ENCODE assay signal across 12 cellular contexts in genomic region chr19:46480409-46480808, GRCh38. TPM values are rescaled to one million over a fixed set of nuclear protein-coding genes. Genes with fewer than 3 reads are reported as not detected.
DNase-seq lines count a peak whose midpoint lies in the region; ATAC-seq and TF ChIP-seq lines count a peak whose summit lies in the region.
"Had no signal": no experiment of that assay in that cellular context is flagged by ENCODE, and none has a peak within 500 bp of the region (broad histone marks: within the 10 kb centered on the region; RNA-seq: fewer than 3 reads in every experiment).

No MANE protein-coding gene starts in this region.

- DNase-seq in AG08396 (ENCODE audit: low spot score) = peak; percentile 56
- peak; percentile 33 for DNase-seq in NCI-H524 treated with DMSO at 0.1 percent for 48 hours (lab: John Stamatoyannopoulos, UW)
- peak; percentile 74 for DNase-seq in fibroblast of mammary gland (ENCODE audit: low read depth)
- DNase-seq in neural crest cell (ENCODE audit: low read depth, low spot score) = no peak
- no peak for DNase-seq in stimulated activated naive B cell treated with anti-CD40 and anti-IgM and Interleukin-4, amounts not matched to agents 10 μg/mL and 1 μg/mL and 100 μg/mL, for 72 hours
- DNase-seq in erythroblast (lab: John Stamatoyannopoulos, UW) = no peak
- DNase-seq: kidney glomerular epithelial cell; NCI-H1105; stimulated activated CD4-positive, alpha-beta T cell treated with anti-CD3 and anti-CD28 coated beads, Interleukin-15, amount 100 ng/mL, for 24 hours had no signal

- no peaks in the 10 kb centered on the region for H3K36me3 Mint-ChIP-seq in neural crest cell (ENCODE audit: low read depth)
- no peaks in the 10 kb centered on the region for H3K36me3 Mint-ChIP-seq in stimulated activated naive B cell treated with anti-CD40 and anti-IgM and Interleukin-4, amounts not matched to agents 10 μg/mL and 1 μg/mL and 100 μg/mL, for 72 hours

- no peak for TF ChIP-seq POLR2A in erythroblast (IDR thresholded peaks at IDR 0.05; ENCODE audit: low read length)

- ATAC-seq in GM21367 (IDR thresholded peaks at IDR 0.05; ENCODE audit: unreplicated experiment) = no peak
- no peak for ATAC-seq in HG03469 (IDR thresholded peaks at IDR 0.05; ENCODE audit: unreplicated experiment)
- ATAC-seq in stimulated activated naive B cell treated with anti-CD40 and anti-IgM and Interleukin-4, amounts not matched to agents 10 μg/mL and 1 μg/mL and 100 μg/mL, for 72 hours (replicated peaks) = no peak

- H3K9me3 Mint-ChIP-seq in neural crest cell = no peaks in the 10 kb centered on the region
- H3K9me3 Mint-ChIP-seq in stimulated activated naive B cell treated with anti-CD40 and anti-IgM and Interleukin-4, amounts not matched to agents 10 μg/mL and 1 μg/mL and 100 μg/mL, for 72 hours = no peaks in the 10 kb centered on the region

- peak overlapping the region; percentile 23 for H3K27ac Mint-ChIP-seq in neural crest cell (ENCODE audit: unreplicated experiment)
- no peak overlapping the region for H3K27ac Mint-ChIP-seq in stimulated activated naive B cell treated with anti-CD40 and anti-IgM and Interleukin-4, amounts not matched to agents 10 μg/mL and 1 μg/mL and 100 μg/mL, for 72 hours

- H3K4me3 Mint-ChIP-seq in neural crest cell = no peak overlapping the region
- H3K4me3 Mint-ChIP-seq in stimulated activated naive B cell treated with anti-CD40 and anti-IgM and Interleukin-4, amounts not matched to agents 10 μg/mL and 1 μg/mL and 100 μg/mL, for 72 hours = no peak overlapping the region

- H3K4me3 ChIP-seq in fibroblast of mammary gland (ENCODE audit: control insufficient read depth, low read depth, low read length) = no peak overlapping the region
- H3K4me3 ChIP-seq: BLaER1 treated with 17β-estradiol and CSF1 and Interleukin-3, amounts not matched to agents 10 nM and 100 nM had no signal

- peaks cover 44% of the 10 kb centered on the region for H3K4me1 Mint-ChIP-seq in neural crest cell
- peaks cover 0 to 2% of the 10 kb centered on the region in 2 donors for H3K4me1 Mint-ChIP-seq in stimulated activated naive B cell treated with anti-CD40 and anti-IgM and Interleukin-4, amounts not matched to agents 10 μg/mL and 1 μg/mL and 100 μg/mL, for 72 hours

- H3K27me3 Mint-ChIP-seq in neural crest cell (ENCODE audit: low read depth) = no peaks in the 10 kb centered on the region
- H3K27me3 Mint-ChIP-seq in stimulated activated naive B cell treated with anti-CD40 and anti-IgM and Interleukin-4, amounts not matched to agents 10 μg/mL and 1 μg/mL and 100 μg/mL, for 72 hours = peaks cover 28 to 47% of the 10 kb centered on the region in 2 donors

- TF ChIP-seq CTCF in fibroblast of mammary gland (conservative IDR thresholded peaks at IDR 0.05; ENCODE audit: control insufficient read depth, insufficient read depth, low read depth, low read length) = no peak
- no peak for TF ChIP-seq CTCF in neural crest cell (conservative IDR thresholded peaks at IDR 0.05)

RNA-seq across cellular contexts. Expression of gene PNMA8A, which starts 9.0 kb away (rescaled TPM):
- total RNA-seq in neural crest cell = 28.4 and 29.9 TPM in 2 replicates

RNA-seq across cellular contexts. Expression of gene PNMA8B, which starts 15.3 kb away (rescaled TPM):
- 4.6 and 5.3 TPM in 2 replicates for total RNA-seq in neural crest cell

RNA-seq across cellular contexts. Expression of gene PNMA8C, which starts 51.7 kb away (rescaled TPM):
- 1.4 and 1.7 TPM in 2 replicates for total RNA-seq in neural crest cell

Comparison
In these comparisons a context has a peak if more than half of its experiments do, and no peak if none do; other contexts are left out.
1. DNase-seq: peak in AG08396 (single experiment), NCI-H524 treated with DMSO at 0.1 percent for 48 hours (single experiment) and fibroblast of mammary gland (single experiment); none in neural crest cell (single experiment), stimulated activated naive B cell treated with anti-CD40 and anti-IgM and Interleukin-4, amounts not matched to agents 10 μg/mL and 1 μg/mL and 100 μg/mL, for 72 hours (single experiment) and erythroblast (0 of 2).